7 cellular contexts compared by ENCODE assay signal in genomic region chr21:7829415-7829814, GRCh38.
DNase-seq lines count a peak whose midpoint lies in the region; ATAC-seq and TF ChIP-seq lines count a peak whose summit lies in the region.
"Not testable (repeated sequence)": the region's sequence is repeated elsewhere in the genome, so short reads cannot be mapped to it uniquely, and the experiment has no call there.

No MANE protein-coding gene starts in this region.

- H4K20me1 ChIP-seq in GM23338 (replicated peaks; ENCODE audit: insufficient read depth), result not testable (repeated sequence)

- intact Hi-C loops in heart left ventricle (cut with DNase I); left ventricle myocardium superior (cut with micrococcal nuclease); left lung (cut with DNase I); mucosa of descending colon (cut with DNase I, micrococcal nuclease): not testable (repeated sequence)

- not testable (repeated sequence) for H3K36me3 ChIP-seq in GM23338 (ENCODE audit: insufficient read depth); RWPE2 (ENCODE audit: low read depth); heart left ventricle; left lung; mucosa of descending colon (ENCODE audit: low read depth)

- not testable (repeated sequence) for H3K4me2 ChIP-seq in GM23338

- not testable (repeated sequence) for H3K4me3 Mint-ChIP-seq in GM23338

- no CpG with 5 or more reads among the region's 36 CpGs for WGBS in heart left ventricle, 4 donors

- not testable (repeated sequence) for H3K27ac ChIP-seq in GM23338 (ENCODE audit: low read depth); RWPE2 (ENCODE audit: poor library complexity, severe bottlenecking); foreskin keratinocyte; heart left ventricle; left lung

- not testable (repeated sequence) for H3K27me3 Mint-ChIP-seq in GM23338 (ENCODE audit: insufficient read depth, low read depth, poor library complexity)

- not testable (repeated sequence) for H3K4me1 ChIP-seq in GM23338 (ENCODE audit: insufficient read depth); RWPE2 (ENCODE audit: insufficient read depth, poor library complexity, severe bottlenecking); foreskin keratinocyte; heart left ventricle; left lung; mucosa of descending colon (ENCODE audit: low read depth)

- not testable (repeated sequence) for H3K9me3 Mint-ChIP-seq in GM23338

- not testable (repeated sequence) for TF ChIP-seq CTCF in GM23338 (conservative IDR thresholded peaks at IDR 0.05; ENCODE audit: low read depth in 2 of 2); RWPE2 (IDR thresholded peaks at IDR 0.05; ENCODE audit: poor library complexity, severe bottlenecking); foreskin keratinocyte (conservative IDR thresholded peaks at IDR 0.05); heart left ventricle (IDR thresholded peaks at IDR 0.05); left lung (IDR thresholded peaks at IDR 0.05); mucosa of descending colon (IDR thresholded peaks at IDR 0.05)

- H2AFZ ChIP-seq in GM23338, result not testable (repeated sequence)

- H3K79me2 ChIP-seq in GM23338 (replicated peaks; ENCODE audit: insufficient read depth), result not testable (repeated sequence)

- H3F3A ChIP-seq in GM23338 (replicated peaks; ENCODE audit: low read depth), result not testable (repeated sequence)

- ATAC-seq in GM23338 (peak; percentile 94), RWPE2 (ENCODE audit: low read depth) (peak; percentile 46; the same call in 2 of the 3 replicates), foreskin keratinocyte (peak; percentile 46), heart left ventricle (peak; percentile 74 to 93 (median 90)), left ventricle myocardium superior (peak; percentile 94), left lung (peak; percentile 95), mucosa of descending colon (peak; percentile 34)

- H3K27ac Mint-ChIP-seq in GM23338, result not testable (repeated sequence)

- TF ChIP-seq POLR2A in heart left ventricle (IDR thresholded peaks at IDR 0.05), result not testable (repeated sequence)

- H3K4me3 ChIP-seq in GM23338; RWPE2 (ENCODE audit: severe bottlenecking); heart left ventricle; left lung; mucosa of descending colon: not testable (repeated sequence)

- H3K9me2 ChIP-seq in GM23338 (ENCODE audit: insufficient read depth), result not testable (repeated sequence)

- not testable (repeated sequence) for H3K36me3 Mint-ChIP-seq in GM23338 (ENCODE audit: low read depth)

- H3K4me1 Mint-ChIP-seq in GM23338, result not testable (repeated sequence)

- H3K27me3 ChIP-seq in GM23338 (ENCODE audit: insufficient read depth); RWPE2 (ENCODE audit: insufficient read depth, poor library complexity, severe bottlenecking); foreskin keratinocyte; heart left ventricle; left lung: not testable (repeated sequence)

- H3K9me3 ChIP-seq in RWPE2 (ENCODE audit: severe bottlenecking); heart left ventricle; left lung; mucosa of descending colon: not testable (repeated sequence)

- not testable (repeated sequence) for DNase-seq in GM23338 (ENCODE audit: low spot score); RWPE2 (ENCODE audit: low spot score); foreskin keratinocyte; heart left ventricle; left ventricle myocardium superior; left lung; mucosa of descending colon

Comparison
In these comparisons a context has a peak if more than half of its experiments do, and no peak if none do; other contexts are left out.
1. ATAC-seq: peak in every context shown above with its lines; median percentile 95 in left lung; 94 in GM23338; 94 in left ventricle myocardium superior; 90 in heart left ventricle; 46 in RWPE2; 46 in foreskin keratinocyte; 34 in mucosa of descending colon.